In genomic region chr10:109987828-109988227, GRCh38 we compare ENCODE assay signal across 1 cellular context.
TF ChIP-seq lines count a peak whose summit lies in the region.

No MANE protein-coding gene starts in this region.

TF ChIP-seq in IMR-90, 13 proteins besides CTCF, POLR2A, EP300 and RAD21 (continued from another document):
- TF ChIP-seq ELK1 (IDR thresholded peaks at IDR 0.05; ENCODE audit: borderline replicate concordance, low read depth, low read length) (no peak), MXI1 (IDR thresholded peaks at IDR 0.05; ENCODE audit: borderline replicate concordance, low read depth, low read length) (no peak), MAZ (IDR thresholded peaks at IDR 0.05; ENCODE audit: borderline replicate concordance, low read depth, low read length) (no peak), RCOR1 (IDR thresholded peaks at IDR 0.05; ENCODE audit: insufficient replicate concordance, low read length) (no peak), CHD1 (IDR thresholded peaks at IDR 0.05; ENCODE audit: low read depth, low read length) (no peak), NFE2L2 (IDR thresholded peaks at IDR 0.05; ENCODE audit: low read depth, low read length) (no peak), SMC3 (IDR thresholded peaks at IDR 0.05; ENCODE audit: low read depth, low read length) (no peak)
